Comparison of ENCODE assay signal across 15 cellular contexts in the genomic region with DNA sequence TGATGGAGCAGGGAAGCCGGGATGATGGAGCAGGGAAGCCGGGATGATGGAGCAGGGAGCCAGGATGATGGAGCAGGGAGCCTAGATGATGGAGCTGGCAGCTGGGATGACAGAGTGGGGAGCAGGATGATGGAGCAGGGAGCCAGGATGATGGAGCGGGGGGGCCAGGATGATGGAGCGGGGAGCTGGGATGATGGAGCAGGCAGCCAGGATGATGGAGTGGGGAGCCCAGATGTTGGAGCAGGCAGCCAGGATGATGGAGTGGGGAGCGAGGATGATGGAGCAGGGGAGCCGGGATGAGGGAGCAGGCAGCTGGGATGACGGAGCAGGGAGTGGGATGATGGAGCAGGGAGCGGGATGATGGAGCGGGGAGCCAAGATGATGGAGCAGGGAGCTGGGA. TPM values are rescaled to one million over a fixed set of nuclear protein-coding genes. Genes with fewer than 3 reads are reported as not detected.
DNase-seq lines count a peak whose midpoint lies in the region; ATAC-seq and TF ChIP-seq lines count a peak whose summit lies in the region.
"Had no signal": no experiment of that assay in that cellular context is flagged by ENCODE, and none has a peak within 500 bp of the region (broad histone marks: within the 10 kb centered on the region; RNA-seq: fewer than 3 reads in every experiment).

No MANE protein-coding gene starts in this region.

- H3K4me3 Mint-ChIP-seq in stimulated activated naive CD8-positive, alpha-beta T cell treated with anti-CD3 and anti-CD28 coated beads, Interleukin-15, Interleukin-2, amounts not matched to agents 100 ng/mL and 50 ng/mL, for 24 hours: peak overlapping the region; percentile 78
- no peak overlapping the region for H3K4me3 Mint-ChIP-seq in activated T-helper 2 cell treated with anti-CD3 and anti-CD28 coated beads, Interferon-gamma antibody, Interleukin-2, Interleukin-4, amounts not matched to agents 10 μg/mL and 5 μg/mL and 100 μg/mL, durations not matched to agents 14 hours and 24 hours and 36 hours (ENCODE audit: low read depth)
- H3K4me3 Mint-ChIP-seq in memory B cell (no peak overlapping the region), type B pancreatic cell (no peak overlapping the region)

- no peaks in the 10 kb centered on the region for H3K27me3 ChIP-seq in dorsolateral prefrontal cortex
- H3K27me3 ChIP-seq: BE2C had no signal

- DNase-seq in stimulated activated naive CD8-positive, alpha-beta T cell treated with anti-CD3 and anti-CD28 coated beads, Interleukin-15, Interleukin-2, amounts not matched to agents 100 U/mL and 50 U/mL, for 24 hours: no peak
- no peak for DNase-seq in activated T-helper 2 cell treated with anti-CD3 and anti-CD28 coated beads, Interferon-gamma antibody, Interleukin-2, Interleukin-4, amounts not matched to agents 10 μg/mL and 5 μg/mL and 100 μg/mL, durations not matched to agents 14 hours and 24 hours and 36 hours (ENCODE audit: low spot score)
- no peak for DNase-seq in memory B cell (ENCODE audit: low spot score in 2 of 2)
- no peak for DNase-seq in type B pancreatic cell (ENCODE audit: extremely low spot score, unreplicated experiment)
- no peak for DNase-seq in activated gamma-delta T cell treated with Interleukin-2 at 50 U/mL for 16 hours
- DNase-seq in dorsolateral prefrontal cortex: no peak
- DNase-seq in NOMO-1 treated with DMSO at 0.1 percent for 48 hours (lab: John Stamatoyannopoulos, UW; ENCODE audit: unreplicated experiment): no peak
- DNase-seq: BE2C; central memory CD4-positive, alpha-beta T cell; NCI-H1417 treated with DMSO at 0.1 percent for 48 hours; NCI-H526 treated with DMSO at 0.1 percent for 48 hours; SHP77; stimulated activated CD4-positive, alpha-beta T cell treated with anti-CD3 and anti-CD28 coated beads, Interleukin-1b, Interleukin-23, amount 100 ng/mL, for 48 hours had no signal

- H3K27ac Mint-ChIP-seq in stimulated activated naive CD8-positive, alpha-beta T cell treated with anti-CD3 and anti-CD28 coated beads, Interleukin-15, Interleukin-2, amounts not matched to agents 100 ng/mL and 50 ng/mL, for 24 hours: peak overlapping the region; percentile 97
- peak overlapping the region; percentile 83 for H3K27ac Mint-ChIP-seq in activated T-helper 2 cell treated with anti-CD3 and anti-CD28 coated beads, Interferon-gamma antibody, Interleukin-2, Interleukin-4, amounts not matched to agents 10 μg/mL and 5 μg/mL and 100 μg/mL, durations not matched to agents 14 hours and 24 hours and 36 hours
- H3K27ac Mint-ChIP-seq in memory B cell: peak overlapping the region; percentile 89
- H3K27ac Mint-ChIP-seq in type B pancreatic cell: peak overlapping the region; percentile 54

- H3K27me3 Mint-ChIP-seq in stimulated activated naive CD8-positive, alpha-beta T cell treated with anti-CD3 and anti-CD28 coated beads, Interleukin-15, Interleukin-2, amounts not matched to agents 100 ng/mL and 50 ng/mL, for 24 hours: peaks cover 3% of the 10 kb centered on the region
- H3K27me3 Mint-ChIP-seq in activated T-helper 2 cell treated with anti-CD3 and anti-CD28 coated beads, Interferon-gamma antibody, Interleukin-2, Interleukin-4, amounts not matched to agents 10 μg/mL and 5 μg/mL and 100 μg/mL, durations not matched to agents 14 hours and 24 hours and 36 hours (ENCODE audit: low read depth): no peaks in the 10 kb centered on the region
- H3K27me3 Mint-ChIP-seq in memory B cell (no peaks in the 10 kb centered on the region), type B pancreatic cell (peaks cover 5% of the 10 kb centered on the region)

- no peak overlapping the region for H3K4me3 ChIP-seq in dorsolateral prefrontal cortex

- H3K27ac ChIP-seq in dorsolateral prefrontal cortex: no peak overlapping the region

- ATAC-seq in stimulated activated naive CD8-positive, alpha-beta T cell treated with anti-CD3 and anti-CD28 coated beads, Interleukin-15, Interleukin-2, amounts not matched to agents 100 U/mL and 50 U/mL, for 24 hours: no peak
- no peak for ATAC-seq in memory B cell (ENCODE audit: low read depth)
- ATAC-seq: HepG2 had no signal

- peaks cover 30% of the 10 kb centered on the region for H3K36me3 Mint-ChIP-seq in stimulated activated naive CD8-positive, alpha-beta T cell treated with anti-CD3 and anti-CD28 coated beads, Interleukin-15, Interleukin-2, amounts not matched to agents 100 ng/mL and 50 ng/mL, for 24 hours (ENCODE audit: low read depth)
- H3K36me3 Mint-ChIP-seq in activated T-helper 2 cell treated with anti-CD3 and anti-CD28 coated beads, Interferon-gamma antibody, Interleukin-2, Interleukin-4, amounts not matched to agents 10 μg/mL and 5 μg/mL and 100 μg/mL, durations not matched to agents 14 hours and 24 hours and 36 hours (ENCODE audit: low read depth): peaks cover 33% of the 10 kb centered on the region
- H3K36me3 Mint-ChIP-seq in memory B cell: peaks cover 9% of the 10 kb centered on the region
- peaks cover 11% of the 10 kb centered on the region for H3K36me3 Mint-ChIP-seq in type B pancreatic cell

- peaks cover 6% of the 10 kb centered on the region for H3K9me3 Mint-ChIP-seq in stimulated activated naive CD8-positive, alpha-beta T cell treated with anti-CD3 and anti-CD28 coated beads, Interleukin-15, Interleukin-2, amounts not matched to agents 100 ng/mL and 50 ng/mL, for 24 hours
- peaks cover 6% of the 10 kb centered on the region for H3K9me3 Mint-ChIP-seq in activated T-helper 2 cell treated with anti-CD3 and anti-CD28 coated beads, Interferon-gamma antibody, Interleukin-2, Interleukin-4, amounts not matched to agents 10 μg/mL and 5 μg/mL and 100 μg/mL, durations not matched to agents 14 hours and 24 hours and 36 hours
- peaks cover 8% of the 10 kb centered on the region for H3K9me3 Mint-ChIP-seq in memory B cell
- no peaks in the 10 kb centered on the region for H3K9me3 Mint-ChIP-seq in type B pancreatic cell

- H3K4me1 Mint-ChIP-seq in stimulated activated naive CD8-positive, alpha-beta T cell treated with anti-CD3 and anti-CD28 coated beads, Interleukin-15, Interleukin-2, amounts not matched to agents 100 ng/mL and 50 ng/mL, for 24 hours (ENCODE audit: low read depth): peaks cover 61% of the 10 kb centered on the region
- peaks cover 45% of the 10 kb centered on the region for H3K4me1 Mint-ChIP-seq in activated T-helper 2 cell treated with anti-CD3 and anti-CD28 coated beads, Interferon-gamma antibody, Interleukin-2, Interleukin-4, amounts not matched to agents 10 μg/mL and 5 μg/mL and 100 μg/mL, durations not matched to agents 14 hours and 24 hours and 36 hours (ENCODE audit: low read depth)
- peaks cover 31% of the 10 kb centered on the region for H3K4me1 Mint-ChIP-seq in memory B cell
- H3K4me1 Mint-ChIP-seq in type B pancreatic cell (ENCODE audit: unreplicated experiment): peaks cover 50% of the 10 kb centered on the region

- TF ChIP-seq CTCF in type B pancreatic cell (conservative IDR thresholded peaks at IDR 0.05): no peak
- TF ChIP-seq CTCF in dorsolateral prefrontal cortex (IDR thresholded peaks at IDR 0.05 in 54 of 56, conservative IDR thresholded peaks at IDR 0.05 in 2 of 56; ENCODE audit: low read depth in 1 of 56, partially characterized antibody in 56 of 56): no peak

- intact Hi-C loops in activated T-helper 2 cell treated with anti-CD3 and anti-CD28 coated beads, Interferon-gamma antibody, Interleukin-2, Interleukin-4, amounts not matched to agents 10 μg/mL and 5 μg/mL and 100 μg/mL, durations not matched to agents 14 hours and 24 hours and 36 hours (cut with micrococcal nuclease): no loop called here
- intact Hi-C loops in dorsolateral prefrontal cortex (cut with DNase I): no loop called here

RNA-seq across cellular contexts. Expression of a gene that starts 16.0 kb away (rescaled TPM):
- total RNA-seq in activated T-helper 2 cell treated with anti-CD3 and anti-CD28 coated beads, Interferon-gamma antibody, Interleukin-2, Interleukin-4, amounts not matched to agents 10 μg/mL and 5 μg/mL and 100 μg/mL, durations not matched to agents 14 hours and 24 hours and 36 hours: 58.9 and 59.3 TPM in 2 replicates
- total RNA-seq in type B pancreatic cell (ENCODE audit: low replicate concordance): 39.9 and 66.3 TPM in 2 replicates
- total RNA-seq in dorsolateral prefrontal cortex: 10 to 100 TPM; 32.6 to 75.9 (median 45.2) TPM
